Comparison of ENCODE assay signal across 8 cellular contexts in genomic region chr20:62366370-62367135, GRCh38. TPM values are rescaled to one million over a fixed set of nuclear protein-coding genes. Genes with fewer than 3 reads are reported as not detected.
DNase-seq lines count a peak whose midpoint lies in the region; ATAC-seq and TF ChIP-seq lines count a peak whose summit lies in the region.

No MANE protein-coding gene starts in this region.

- H3K4me1 ChIP-seq in ascending aorta: peaks cover 48 to 76% of the 10 kb centered on the region in 2 donors

- H3K4me3 Mint-ChIP-seq in stimulated activated naive B cell treated with anti-CD40 and anti-IgM and Interleukin-4, amounts not matched to agents 10 μg/mL and 1 μg/mL and 100 μg/mL, for 72 hours: peak overlapping the region; percentile 53 to 59

- H3K9me3 ChIP-seq in ascending aorta: no peaks in the 10 kb centered on the region
- H3K9me3 ChIP-seq in iPS-18c (ENCODE audit: control insufficient read depth, insufficient read depth, low read length): no peaks in the 10 kb centered on the region

- H3K27me3 ChIP-seq in ascending aorta: no peaks in the 10 kb centered on the region

- H3K4me3 ChIP-seq in ascending aorta (peak overlapping the region; percentile 94 to 98), iPS-18c (ENCODE audit: insufficient read depth, low read depth, low read length) (peak overlapping the region; percentile 88)

- peak; percentile 16 for ATAC-seq in HG02885 (IDR thresholded peaks at IDR 0.05; ENCODE audit: poor library complexity, unreplicated experiment)
- peak; percentile 34 to 35 for ATAC-seq in stimulated activated naive B cell treated with anti-CD40 and anti-IgM and Interleukin-4, amounts not matched to agents 10 μg/mL and 1 μg/mL and 100 μg/mL, for 72 hours (replicated peaks)
- no peak for ATAC-seq in GM18511 (IDR thresholded peaks at IDR 0.05; ENCODE audit: unreplicated experiment)

- H3K36me3 Mint-ChIP-seq in stimulated activated naive B cell treated with anti-CD40 and anti-IgM and Interleukin-4, amounts not matched to agents 10 μg/mL and 1 μg/mL and 100 μg/mL, for 72 hours: no peaks in the 10 kb centered on the region

- TF ChIP-seq CTCF in ascending aorta (IDR thresholded peaks at IDR 0.05): no peak

- peak overlapping the region; percentile 91 to 98 for H3K27ac ChIP-seq in ascending aorta

- DNase-seq in 8988T: peak; percentile 85
- no peak for DNase-seq in ascending aorta (ENCODE audit: low spot score in 2 of 2)
- DNase-seq in stimulated activated naive B cell treated with anti-CD40 and anti-IgM and Interleukin-4, amounts not matched to agents 10 μg/mL and 1 μg/mL and 100 μg/mL, for 72 hours: no peak
- no peak for DNase-seq in Kasumi-1 (lab: John Stamatoyannopoulos, UW)
- DNase-seq in activated CD4-positive, alpha-beta T cell treated with anti-CD3 and anti-CD28 coated beads, Interleukin-2, amount 50 U/mL, for 48 hours: no peak

- intact Hi-C loops in ascending aorta (cut with DNase I): no loop called here

- H3K36me3 ChIP-seq in ascending aorta: peaks cover 0 to 5% of the 10 kb centered on the region in 2 donors

- H3K27ac Mint-ChIP-seq in stimulated activated naive B cell treated with anti-CD40 and anti-IgM and Interleukin-4, amounts not matched to agents 10 μg/mL and 1 μg/mL and 100 μg/mL, for 72 hours: no peak overlapping the region

- H3K4me1 Mint-ChIP-seq in stimulated activated naive B cell treated with anti-CD40 and anti-IgM and Interleukin-4, amounts not matched to agents 10 μg/mL and 1 μg/mL and 100 μg/mL, for 72 hours: peaks cover 27 to 51% of the 10 kb centered on the region in 2 donors

- H3K9me3 Mint-ChIP-seq in stimulated activated naive B cell treated with anti-CD40 and anti-IgM and Interleukin-4, amounts not matched to agents 10 μg/mL and 1 μg/mL and 100 μg/mL, for 72 hours: no peaks in the 10 kb centered on the region

- H3K27me3 Mint-ChIP-seq in stimulated activated naive B cell treated with anti-CD40 and anti-IgM and Interleukin-4, amounts not matched to agents 10 μg/mL and 1 μg/mL and 100 μg/mL, for 72 hours: peaks cover 6 to 7% of the 10 kb centered on the region in 2 donors

RNA-seq across cellular contexts. Expression of gene LAMA5, which starts 0.6 kb away (rescaled TPM):
- total RNA-seq in ascending aorta: 469 TPM

RNA-seq across cellular contexts. Expression of gene RPS21, which starts 20.4 kb away (rescaled TPM):
- 1,828 TPM for total RNA-seq in ascending aorta

RNA-seq across cellular contexts. Expression of gene CABLES2, which starts 40.5 kb away (rescaled TPM):
- total RNA-seq in ascending aorta: 0.43 TPM
